In the genomic region with DNA sequence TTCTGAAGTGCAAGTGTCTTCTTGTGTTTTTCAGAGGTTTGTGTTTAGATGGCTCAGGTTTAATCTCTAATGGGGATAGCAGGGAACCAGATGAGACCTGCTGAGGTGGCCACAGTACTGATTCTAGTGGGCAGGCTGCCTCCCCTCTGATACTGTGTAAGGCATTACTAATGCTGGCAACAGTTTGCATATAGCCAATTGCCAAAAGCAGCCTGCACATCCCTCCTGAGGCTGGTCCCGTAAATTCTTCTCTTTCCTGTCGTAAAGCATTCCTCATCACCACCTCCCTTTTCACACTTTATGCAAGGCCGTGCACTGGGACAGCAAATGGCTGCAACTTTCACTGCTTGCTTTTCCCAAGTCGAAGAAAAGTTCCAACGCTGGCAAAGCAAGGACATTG, we compare ENCODE assay signal across 13 cellular contexts.
DNase-seq lines count a peak whose midpoint lies in the region; ATAC-seq and TF ChIP-seq lines count a peak whose summit lies in the region.
"Had no signal": no experiment of that assay in that cellular context is flagged by ENCODE, and none has a peak within 500 bp of the region (broad histone marks: within the 10 kb centered on the region; RNA-seq: fewer than 3 reads in every experiment).

No MANE protein-coding gene starts in this region.

- H3K9me3 Mint-ChIP-seq in activated T-helper 1 cell treated with anti-CD3 and anti-CD28 coated beads, Interleukin-12 subunit alpha, Interleukin-12 subunit beta, Interleukin-2, Interleukin-4 antibody, amounts not matched to agents 30 ng/mL and 10 ng/mL and 1 ng/mL, durations not matched to agents 14 hours and 24 hours and 36 hours: peaks cover 1% of the 10 kb centered on the region
- H3K9me3 Mint-ChIP-seq: WTC11 had no signal

- in situ Hi-C loops in G401 (cut with HindIII; ENCODE audit: low sequenced_read_pairs): no loop called here

- peaks cover 17 to 91% (median 52%) of the 10 kb centered on the region in 9 donors for H3K4me1 ChIP-seq in heart right ventricle

- H3K27ac ChIP-seq in heart right ventricle: peak overlapping the region in 9 of 10 donors; percentile 51 to 72 (median 57)
- H3K27ac ChIP-seq in skin epidermis: peak overlapping the region in 11 of 21 experiments; percentile 12 to 76 (median 40)

- no peak overlapping the region for H3K4me3 ChIP-seq in heart right ventricle
- H3K4me3 ChIP-seq in skin epidermis: no peak overlapping the region

- no peak overlapping the region for H3K4me3 Mint-ChIP-seq in activated T-helper 1 cell treated with anti-CD3 and anti-CD28 coated beads, Interleukin-12 subunit alpha, Interleukin-12 subunit beta, Interleukin-2, Interleukin-4 antibody, amounts not matched to agents 30 ng/mL and 10 ng/mL and 1 ng/mL, durations not matched to agents 14 hours and 24 hours and 36 hours
- H3K4me3 Mint-ChIP-seq: WTC11 had no signal

- H3K36me3 ChIP-seq in heart right ventricle: no peaks in the 10 kb centered on the region

- WGBS in heart right ventricle, 2 donors: 34 to 39% methylated on average over 5 of the region's 5 CpGs

- H3K27me3 ChIP-seq in heart right ventricle: no peaks in the 10 kb centered on the region

- intact Hi-C loops in activated T-helper 1 cell treated with anti-CD3 and anti-CD28 coated beads, Interleukin-12 subunit alpha, Interleukin-12 subunit beta, Interleukin-2, Interleukin-4 antibody, amounts not matched to agents 30 ng/mL and 10 ng/mL and 1 ng/mL, durations not matched to agents 14 hours and 24 hours and 36 hours (cut with micrococcal nuclease): no loop called here
- intact Hi-C loops in heart right ventricle (cut with DNase I): loop anchor here in 5 of 10 donors (5.0 kb wide), 4 partner anchors 35 to 180 kb away; partner anchors contain the start of gene HIF1A (in 1 of the 5)

- no peaks in the 10 kb centered on the region for H3K27me3 Mint-ChIP-seq in activated T-helper 1 cell treated with anti-CD3 and anti-CD28 coated beads, Interleukin-12 subunit alpha, Interleukin-12 subunit beta, Interleukin-2, Interleukin-4 antibody, amounts not matched to agents 30 ng/mL and 10 ng/mL and 1 ng/mL, durations not matched to agents 14 hours and 24 hours and 36 hours (ENCODE audit: insufficient read depth)

- H3K9me3 ChIP-seq in heart right ventricle: no peaks in the 10 kb centered on the region

- ATAC-seq in heart right ventricle (peak; percentile 24 to 72 (median 54)), HG03439 (IDR thresholded peaks at IDR 0.05; ENCODE audit: unreplicated experiment) (no peak), HG03097 (IDR thresholded peaks at IDR 0.05; ENCODE audit: low FRiP score, unreplicated experiment) (no peak), GM21717 (IDR thresholded peaks at IDR 0.05; ENCODE audit: unreplicated experiment) (no peak)
- ATAC-seq: WTC11 had no signal

- TF ChIP-seq CTCF in heart right ventricle (IDR thresholded peaks at IDR 0.05): no peak

- peak overlapping the region; percentile 53 for H3K27ac Mint-ChIP-seq in activated T-helper 1 cell treated with anti-CD3 and anti-CD28 coated beads, Interleukin-12 subunit alpha, Interleukin-12 subunit beta, Interleukin-2, Interleukin-4 antibody, amounts not matched to agents 30 ng/mL and 10 ng/mL and 1 ng/mL, durations not matched to agents 14 hours and 24 hours and 36 hours
- H3K27ac Mint-ChIP-seq: WTC11 had no signal

- DNase-seq in G401 (ENCODE audit: low spot score) (peak; percentile 64), heart right ventricle (no peak)
- no peak for DNase-seq in activated T-helper 1 cell treated with anti-CD3 and anti-CD28 coated beads, Interleukin-12 subunit alpha, Interleukin-12 subunit beta, Interleukin-2, Interleukin-4 antibody, amounts not matched to agents 30 ng/mL and 10 ng/mL and 1 ng/mL, durations not matched to agents 14 hours and 24 hours and 36 hours (ENCODE audit: low spot score)
- DNase-seq: activated naive CD4-positive, alpha-beta T cell; GF-D8; NCI-H226; SHP77 treated with DMSO at 0.1 percent for 48 hours; stimulated activated CD4-positive, alpha-beta T cell treated with anti-CD3 and anti-CD28 coated beads, Interleukin-4, amount 100 ng/mL, for 4 hours had no signal

- peaks cover 57% of the 10 kb centered on the region for H3K4me1 Mint-ChIP-seq in activated T-helper 1 cell treated with anti-CD3 and anti-CD28 coated beads, Interleukin-12 subunit alpha, Interleukin-12 subunit beta, Interleukin-2, Interleukin-4 antibody, amounts not matched to agents 30 ng/mL and 10 ng/mL and 1 ng/mL, durations not matched to agents 14 hours and 24 hours and 36 hours (ENCODE audit: low read depth)

- peaks cover 40% of the 10 kb centered on the region for H3K36me3 Mint-ChIP-seq in activated T-helper 1 cell treated with anti-CD3 and anti-CD28 coated beads, Interleukin-12 subunit alpha, Interleukin-12 subunit beta, Interleukin-2, Interleukin-4 antibody, amounts not matched to agents 30 ng/mL and 10 ng/mL and 1 ng/mL, durations not matched to agents 14 hours and 24 hours and 36 hours (ENCODE audit: low read depth)
- H3K36me3 Mint-ChIP-seq: WTC11 had no signal

Comparison
In these comparisons a context has a peak if more than half of its experiments do, and no peak if none do; other contexts are left out.
1. ATAC-seq: peak in heart right ventricle (8 of 8); none in HG03439 (single experiment), HG03097 (single experiment) and GM21717 (single experiment).